Comparison of ENCODE assay signal across 15 cellular contexts in genomic region chr11:86811637-86812321, GRCh38. TPM values are rescaled to one million over a fixed set of nuclear protein-coding genes. Genes with fewer than 3 reads are reported as not detected.
DNase-seq lines count a peak whose midpoint lies in the region; ATAC-seq, FAIRE-seq and TF ChIP-seq lines count a peak whose summit lies in the region.
"Had no signal": no experiment of that assay in that cellular context is flagged by ENCODE, and none has a peak within 500 bp of the region (broad histone marks: within the 10 kb centered on the region; RNA-seq: fewer than 3 reads in every experiment).

No MANE protein-coding gene starts in this region.

- ATAC-seq in left lung: peak; percentile 37
- no peak for ATAC-seq in HG03196 (IDR thresholded peaks at IDR 0.05; ENCODE audit: unreplicated experiment)
- ATAC-seq: gastroesophageal sphincter had no signal

- intact Hi-C loops in MCF 10A (cut with micrococcal nuclease) (loop anchor here (10.0 kb wide), 1 partner anchor 867 kb away; no protein-coding TSS in a partner anchor), breast epithelium (cut with DNase I; ENCODE audit: low total_unique reads) (loop anchor here (10.0 kb wide), 1 partner anchor 357 kb away; no protein-coding TSS in a partner anchor), left lung (cut with DNase I) (loop anchor here in 1 of 2 donors (10.0 kb wide), 1 partner anchor 197 kb away; no protein-coding TSS in a partner anchor), head of caudate nucleus (cut with DNase I) (no loop called here)

- TF ChIP-seq CTCF in MCF 10A (IDR thresholded peaks at IDR 0.05; ENCODE audit: unreplicated experiment) (no peak), breast epithelium (IDR thresholded peaks at IDR 0.05) (no peak), bronchial epithelial cell (IDR thresholded peaks at IDR 0.05; ENCODE audit: insufficient read depth, low read length, severe bottlenecking) (no peak), left lung (IDR thresholded peaks at IDR 0.05) (no peak)

- no peaks in the 10 kb centered on the region for H3K27me3 Mint-ChIP-seq in MCF 10A (ENCODE audit: insufficient read depth, unreplicated experiment)

- POLR2A ChIA-PET in MCF 10A (lab: Yijun Ruan, JAX): interaction anchor here (0.7 to 1.1 kb wide), 2 partner anchors 83 to 124 kb away, joined by 3 read pairs; no protein-coding TSS in a partner anchor

- H3K4me3 Mint-ChIP-seq in MCF 10A (ENCODE audit: unreplicated experiment): no peak overlapping the region
- H3K4me3 Mint-ChIP-seq: activated CD4-positive, alpha-beta T cell treated with anti-CD3 and anti-CD28 coated beads, Interleukin-2, amount 10 ng/mL, durations not matched to agents 7 days and 5 days; activated naive CD8-positive, alpha-beta T cell treated with anti-CD3 and anti-CD28 coated beads, Interleukin-2, amount 10 ng/mL, durations not matched to agents 7 days and 5 days had no signal

- peaks cover 5% of the 10 kb centered on the region for H3K36me3 Mint-ChIP-seq in MCF 10A (ENCODE audit: insufficient read depth, unreplicated experiment)
- H3K36me3 Mint-ChIP-seq: activated naive CD8-positive, alpha-beta T cell treated with anti-CD3 and anti-CD28 coated beads, Interleukin-2, amount 10 ng/mL, durations not matched to agents 7 days and 5 days had no signal

- FAIRE-seq in bronchial epithelial cell (lab: Jason Lieb, UNC): no peak
- FAIRE-seq: A204.1 had no signal

- H3K9me3 Mint-ChIP-seq in MCF 10A (ENCODE audit: unreplicated experiment): no peaks in the 10 kb centered on the region
- H3K9me3 Mint-ChIP-seq: activated CD4-positive, alpha-beta T cell treated with anti-CD3 and anti-CD28 coated beads, Interleukin-2, amount 10 ng/mL, durations not matched to agents 7 days and 5 days; activated naive CD8-positive, alpha-beta T cell treated with anti-CD3 and anti-CD28 coated beads, Interleukin-2, amount 10 ng/mL, durations not matched to agents 7 days and 5 days had no signal

- DNase-seq in MCF 10A (ENCODE audit: unreplicated experiment) (peak; percentile 54), breast epithelium (ENCODE audit: low spot score in 2 of 2) (no peak), bronchial epithelial cell (ENCODE audit: low read depth) (peak; percentile 82), left lung (no peak), head of caudate nucleus (no peak), SIG-M5 (lab: John Stamatoyannopoulos, UW) (no peak)
- DNase-seq in activated CD4-positive, alpha-beta T cell treated with anti-CD3 and anti-CD28 coated beads for 48 hours: no peak
- DNase-seq: activated CD4-positive, alpha-beta T cell treated with anti-CD3 and anti-CD28 coated beads, Interleukin-2, amount 10 ng/mL, durations not matched to agents 7 days and 5 days; activated naive CD8-positive, alpha-beta T cell treated with anti-CD3 and anti-CD28 coated beads, Interleukin-2, amount 10 ng/mL, durations not matched to agents 7 days and 5 days; NCI-H2227 treated with DMSO at 0.1 percent for 48 hours; substantia nigra had no signal

- no TSS peak for BruUV-seq in MCF 10A (replicated peaks; lab: Mats Ljungman, UMichigan)

- H3K27ac ChIP-seq in breast epithelium (no peak overlapping the region), left lung (no peak overlapping the region)
- H3K27ac ChIP-seq: gastroesophageal sphincter, SK-N-MC had no signal

- TF ChIP-seq POLR2A in breast epithelium (IDR thresholded peaks at IDR 0.05): no peak

- H3K36me3 ChIP-seq in breast epithelium (no peaks in the 10 kb centered on the region), bronchial epithelial cell (ENCODE audit: control insufficient read depth, insufficient read depth, low read length) (peaks cover 12% of the 10 kb centered on the region), left lung (peaks cover 0 to 8% of the 10 kb centered on the region in 2 donors)

- H3K4me1 ChIP-seq in breast epithelium (no peaks in the 10 kb centered on the region), left lung (no peaks in the 10 kb centered on the region)

- no peak overlapping the region for H3K4me3 ChIP-seq in breast epithelium
- H3K4me3 ChIP-seq in bronchial epithelial cell (ENCODE audit: low read depth, low read length): no peak overlapping the region
- no peak overlapping the region for H3K4me3 ChIP-seq in left lung
- H3K4me3 ChIP-seq: gastroesophageal sphincter, SK-N-MC had no signal

- H3K4me1 Mint-ChIP-seq in MCF 10A (ENCODE audit: insufficient read depth, unreplicated experiment): peaks cover 13% of the 10 kb centered on the region
- H3K4me1 Mint-ChIP-seq: activated naive CD8-positive, alpha-beta T cell treated with anti-CD3 and anti-CD28 coated beads, Interleukin-2, amount 10 ng/mL, durations not matched to agents 7 days and 5 days had no signal

- H3K9me3 ChIP-seq in breast epithelium (no peaks in the 10 kb centered on the region), left lung (no peaks in the 10 kb centered on the region)
- H3K9me3 ChIP-seq: gastroesophageal sphincter had no signal

- CTCF ChIA-PET in MCF 10A (lab: Yijun Ruan, JAX): interaction anchor here (0.6 to 2.5 kb wide), 10 partner anchors 8 to 451 kb away, joined by 3 to 12 read pairs (median 3); no protein-coding TSS in a partner anchor

- H3K27me3 ChIP-seq in breast epithelium: no peaks in the 10 kb centered on the region
- no peaks in the 10 kb centered on the region for H3K27me3 ChIP-seq in bronchial epithelial cell (ENCODE audit: control insufficient read depth, insufficient read depth, low read length)
- H3K27me3 ChIP-seq in left lung: no peaks in the 10 kb centered on the region
- H3K27me3 ChIP-seq: gastroesophageal sphincter had no signal

- no peak overlapping the region for H3K27ac Mint-ChIP-seq in MCF 10A (ENCODE audit: low read depth, unreplicated experiment)
- H3K27ac Mint-ChIP-seq: activated CD4-positive, alpha-beta T cell treated with anti-CD3 and anti-CD28 coated beads, Interleukin-2, amount 10 ng/mL, durations not matched to agents 7 days and 5 days; activated naive CD8-positive, alpha-beta T cell treated with anti-CD3 and anti-CD28 coated beads, Interleukin-2, amount 10 ng/mL, durations not matched to agents 7 days and 5 days had no signal

RNA-seq across cellular contexts. Expression of gene PRSS23, which starts 11.4 kb away (rescaled TPM):
- 9.8 and 13.8 TPM in 2 replicates for total RNA-seq in MCF 10A (2022)
- 10 to 100 TPM; 25.2 to 53.7 (median 33.0) TPM for total RNA-seq in breast epithelium
- 75.0 and 101 TPM in 2 replicates for total RNA-seq in bronchial epithelial cell
- 100 to 1,000 TPM; 133 to 149 TPM for total RNA-seq in left lung

Comparison
In these comparisons a context has a peak if more than half of its experiments do, and no peak if none do; other contexts are left out.
1. DNase-seq: peak in MCF 10A (single experiment) and bronchial epithelial cell (single experiment); none in breast epithelium (0 of 2), left lung (0 of 2), head of caudate nucleus (0 of 42), SIG-M5 (single experiment) and activated CD4-positive, alpha-beta T cell treated with anti-CD3 and anti-CD28 coated beads for 48 hours (single experiment).